ENCODE assay signal across 18 cellular contexts in the genomic region with DNA sequence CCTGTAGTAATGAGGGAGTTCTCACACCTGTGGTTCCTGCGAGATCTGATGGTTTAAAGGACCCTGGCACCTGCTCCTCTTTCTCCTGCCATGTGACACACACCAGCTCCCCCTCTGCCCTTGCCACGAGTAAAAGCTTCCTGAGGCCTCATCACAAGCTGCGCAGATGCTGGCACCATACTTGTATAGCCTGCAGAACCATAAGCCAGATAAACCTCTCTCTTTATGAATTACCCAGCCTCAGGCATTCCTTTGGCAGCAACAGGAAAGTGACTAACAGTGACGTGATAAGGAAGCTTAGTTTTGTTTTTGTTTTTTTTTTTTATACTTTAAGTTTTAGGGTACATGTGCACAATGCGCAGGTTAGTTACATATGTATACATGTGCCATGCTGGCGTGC.
DNase-seq lines count a peak whose midpoint lies in the region; ATAC-seq and TF ChIP-seq lines count a peak whose summit lies in the region.
"Had no signal": no experiment of that assay in that cellular context is flagged by ENCODE, and none has a peak within 500 bp of the region (broad histone marks: within the 10 kb centered on the region; RNA-seq: fewer than 3 reads in every experiment).

No MANE protein-coding gene starts in this region.

- H3K4me3 Mint-ChIP-seq in osteocyte (ENCODE audit: unreplicated experiment) = no peak overlapping the region
- H3K4me3 Mint-ChIP-seq: activated B cell treated with CpG ODN at 0.5 μM for 24 hours; activated naive CD8-positive, alpha-beta T cell treated with anti-CD3 and anti-CD28 coated beads, Interleukin-2, amount 10 ng/mL, durations not matched to agents 7 days and 5 days had no signal

- peaks cover 71% of the 10 kb centered on the region for H3K4me1 Mint-ChIP-seq in osteocyte (ENCODE audit: unreplicated experiment)
- H3K4me1 Mint-ChIP-seq: activated B cell treated with CpG ODN at 0.5 μM for 24 hours had no signal

- H3K9me3 ChIP-seq in RWPE2 (ENCODE audit: severe bottlenecking) = peaks cover 10% of the 10 kb centered on the region
- H3K9me3 ChIP-seq in esophagus muscularis mucosa = no peaks in the 10 kb centered on the region
- no peaks in the 10 kb centered on the region for H3K9me3 ChIP-seq in colonic mucosa
- H3K9me3 ChIP-seq: transverse colon had no signal

- peak; percentile 30; the same call in 1 of the 3 replicates for ATAC-seq in RWPE2 (ENCODE audit: low read depth)
- ATAC-seq in HG03442 (IDR thresholded peaks at IDR 0.05; ENCODE audit: unreplicated experiment) = no peak

- H3K36me3 ChIP-seq in RWPE2 (ENCODE audit: low read depth) = peaks cover 66% of the 10 kb centered on the region
- peaks cover 0 to 14% (median 8%) of the 10 kb centered on the region in 4 donors for H3K36me3 ChIP-seq in esophagus muscularis mucosa
- peaks cover 4% of the 10 kb centered on the region for H3K36me3 ChIP-seq in colonic mucosa
- H3K36me3 ChIP-seq: transverse colon had no signal

- H3K27ac ChIP-seq in RWPE2 (ENCODE audit: poor library complexity, severe bottlenecking) (peak overlapping the region; percentile 45), esophagus muscularis mucosa (replicated peaks in 1 of 4) (peak overlapping the region in 3 of 4 donors; percentile 79 to 83 (median 81)), colonic mucosa (no peak overlapping the region)
- H3K27ac ChIP-seq: SK-N-MC had no signal

- H3K4me3 ChIP-seq in RWPE2 (ENCODE audit: severe bottlenecking) (no peak overlapping the region), esophagus muscularis mucosa (no peak overlapping the region), colonic mucosa (no peak overlapping the region)
- H3K4me3 ChIP-seq: lung, SK-N-MC, transverse colon had no signal

- 83% methylated on average over 6 of the region's 6 CpGs for WGBS in esophagus muscularis mucosa

- intact Hi-C loops in esophagus muscularis mucosa (cut with DNase I) = no loop called here
- intact Hi-C loops in colonic mucosa (cut with DNase I) = no loop called here

- H3K36me3 Mint-ChIP-seq in osteocyte (ENCODE audit: unreplicated experiment) = peaks cover 36% of the 10 kb centered on the region

- peaks cover 31% of the 10 kb centered on the region for H3K4me1 ChIP-seq in RWPE2 (ENCODE audit: insufficient read depth, poor library complexity, severe bottlenecking)
- peaks cover 45 to 94% (median 91%) of the 10 kb centered on the region in 4 donors for H3K4me1 ChIP-seq in esophagus muscularis mucosa
- no peaks in the 10 kb centered on the region for H3K4me1 ChIP-seq in colonic mucosa

- TF ChIP-seq CTCF in RWPE2 (IDR thresholded peaks at IDR 0.05; ENCODE audit: poor library complexity, severe bottlenecking) (no peak), esophagus muscularis mucosa (IDR thresholded peaks at IDR 0.05) (no peak), osteocyte (IDR thresholded peaks at IDR 0.05) (no peak), colonic mucosa (IDR thresholded peaks at IDR 0.05) (no peak)

- no peak overlapping the region for H3K9ac ChIP-seq in colonic mucosa (ENCODE audit: low read depth in 2 of 2, low read length in 2 of 2)

- DNase-seq in HPDE6-E6E7 (ENCODE audit: extremely low spot score) (peak; percentile 23), RWPE2 (ENCODE audit: low spot score) (no peak), esophagus muscularis mucosa (ENCODE audit: extremely low spot score) (no peak), osteocyte (ENCODE audit: extremely low spot score, unreplicated experiment) (no peak), colonic mucosa (no peak), NCI-H69 (lab: John Stamatoyannopoulos, UW) (no peak), NCI-H1105 (lab: John Stamatoyannopoulos, UW) (no peak)
- DNase-seq: activated B cell treated with CpG ODN at 0.5 μM for 24 hours; activated naive CD8-positive, alpha-beta T cell treated with anti-CD3 and anti-CD28 coated beads, Interleukin-2, amount 10 ng/mL, durations not matched to agents 7 days and 5 days; effector CD4-positive, alpha-beta T cell; hypothalamus; NCI-H1694; NK-92 treated with Interleukin-12 subunit alpha and Interleukin-12 subunit beta, amount 100 ng/mL, for 24 hours; occipital lobe; transverse colon had no signal

- no peaks in the 10 kb centered on the region for H3K27me3 ChIP-seq in RWPE2 (ENCODE audit: insufficient read depth, poor library complexity, severe bottlenecking)
- H3K27me3 ChIP-seq in esophagus muscularis mucosa = no peaks in the 10 kb centered on the region
- H3K27me3 ChIP-seq in colonic mucosa = no peaks in the 10 kb centered on the region
- H3K27me3 ChIP-seq: transverse colon had no signal

- H3K27me3 Mint-ChIP-seq in osteocyte (ENCODE audit: unreplicated experiment) = no peaks in the 10 kb centered on the region
- H3K27me3 Mint-ChIP-seq: activated naive CD8-positive, alpha-beta T cell treated with anti-CD3 and anti-CD28 coated beads, Interleukin-2, amount 10 ng/mL, durations not matched to agents 7 days and 5 days had no signal

- TF ChIP-seq POLR2A in esophagus muscularis mucosa (IDR thresholded peaks at IDR 0.05; ENCODE audit: low read depth) = no peak

- no peaks in the 10 kb centered on the region for H3K9me3 Mint-ChIP-seq in osteocyte (ENCODE audit: unreplicated experiment)
- H3K9me3 Mint-ChIP-seq: activated B cell treated with CpG ODN at 0.5 μM for 24 hours; activated naive CD8-positive, alpha-beta T cell treated with anti-CD3 and anti-CD28 coated beads, Interleukin-2, amount 10 ng/mL, durations not matched to agents 7 days and 5 days had no signal

- TF ChIP-seq EP300 in esophagus muscularis mucosa (IDR thresholded peaks at IDR 0.05) = no peak

- H3K27ac Mint-ChIP-seq in osteocyte (ENCODE audit: unreplicated experiment) = peak overlapping the region; percentile 59
- H3K27ac Mint-ChIP-seq: activated B cell treated with CpG ODN at 0.5 μM for 24 hours; activated naive CD8-positive, alpha-beta T cell treated with anti-CD3 and anti-CD28 coated beads, Interleukin-2, amount 10 ng/mL, durations not matched to agents 7 days and 5 days had no signal
